16 cellular contexts compared by ENCODE assay signal in genomic region chr3:156802827-156803606, GRCh38. TPM values are rescaled to one million over a fixed set of nuclear protein-coding genes. Genes with fewer than 3 reads are reported as not detected.
DNase-seq lines count a peak whose midpoint lies in the region; ATAC-seq and TF ChIP-seq lines count a peak whose summit lies in the region.
"Had no signal": no experiment of that assay in that cellular context is flagged by ENCODE, and none has a peak within 500 bp of the region (broad histone marks: within the 10 kb centered on the region; RNA-seq: fewer than 3 reads in every experiment).

No MANE protein-coding gene starts in this region.

- peak overlapping the region; percentile 67 for H3K27ac ChIP-seq in 22Rv1
- H3K27ac ChIP-seq: BLaER1 had no signal

- ATAC-seq in esophagus mucosa, result peak; percentile 88
- ATAC-seq in GM21367 (IDR thresholded peaks at IDR 0.05; ENCODE audit: unreplicated experiment), result no peak
- ATAC-seq: GM12878, GM23338 had no signal

- DNase-seq in NCI-H2029 (lab: John Stamatoyannopoulos, UW), result peak; percentile 50
- DNase-seq in NCI-H2029 treated with DMSO at 0.1 percent for 48 hours (lab: John Stamatoyannopoulos, UW), result no peak
- DNase-seq in OCI-M1 (lab: John Stamatoyannopoulos, UW), result peak; percentile 17
- no peak for DNase-seq in stimulated activated CD4-positive, alpha-beta T cell treated with anti-CD3 and anti-CD28 coated beads, Interleukin-12 subunit alpha, Interleukin-12 subunit beta, amount 100 ng/mL, for 4 hours
- no peak for DNase-seq in activated CD4-positive, alpha-beta T cell treated with anti-CD3 and anti-CD28 coated beads for 48 hours
- DNase-seq: 8988T, DMS79, H7, IMR-90 had no signal

- no peak for TF ChIP-seq CTCF in 22Rv1 (IDR thresholded peaks at IDR 0.05)

RNA-seq across cellular contexts. Expression of gene LEKR1, which starts 23.1 kb away (rescaled TPM):
- total RNA-seq in esophagus mucosa, result 1.2 TPM
- total RNA-seq: G401, GM23338 had no signal

Comparison
In these comparisons a context has a peak if more than half of its experiments do, and no peak if none do; other contexts are left out.
1. DNase-seq: peak in NCI-H2029 (single experiment) and OCI-M1 (single experiment); none in NCI-H2029 treated with DMSO at 0.1 percent for 48 hours (single experiment), stimulated activated CD4-positive, alpha-beta T cell treated with anti-CD3 and anti-CD28 coated beads, Interleukin-12 subunit alpha, Interleukin-12 subunit beta, amount 100 ng/mL, for 4 hours (single experiment) and activated CD4-positive, alpha-beta T cell treated with anti-CD3 and anti-CD28 coated beads for 48 hours (single experiment).